ENCODE assay signal across 1 cellular context in the genomic region with DNA sequence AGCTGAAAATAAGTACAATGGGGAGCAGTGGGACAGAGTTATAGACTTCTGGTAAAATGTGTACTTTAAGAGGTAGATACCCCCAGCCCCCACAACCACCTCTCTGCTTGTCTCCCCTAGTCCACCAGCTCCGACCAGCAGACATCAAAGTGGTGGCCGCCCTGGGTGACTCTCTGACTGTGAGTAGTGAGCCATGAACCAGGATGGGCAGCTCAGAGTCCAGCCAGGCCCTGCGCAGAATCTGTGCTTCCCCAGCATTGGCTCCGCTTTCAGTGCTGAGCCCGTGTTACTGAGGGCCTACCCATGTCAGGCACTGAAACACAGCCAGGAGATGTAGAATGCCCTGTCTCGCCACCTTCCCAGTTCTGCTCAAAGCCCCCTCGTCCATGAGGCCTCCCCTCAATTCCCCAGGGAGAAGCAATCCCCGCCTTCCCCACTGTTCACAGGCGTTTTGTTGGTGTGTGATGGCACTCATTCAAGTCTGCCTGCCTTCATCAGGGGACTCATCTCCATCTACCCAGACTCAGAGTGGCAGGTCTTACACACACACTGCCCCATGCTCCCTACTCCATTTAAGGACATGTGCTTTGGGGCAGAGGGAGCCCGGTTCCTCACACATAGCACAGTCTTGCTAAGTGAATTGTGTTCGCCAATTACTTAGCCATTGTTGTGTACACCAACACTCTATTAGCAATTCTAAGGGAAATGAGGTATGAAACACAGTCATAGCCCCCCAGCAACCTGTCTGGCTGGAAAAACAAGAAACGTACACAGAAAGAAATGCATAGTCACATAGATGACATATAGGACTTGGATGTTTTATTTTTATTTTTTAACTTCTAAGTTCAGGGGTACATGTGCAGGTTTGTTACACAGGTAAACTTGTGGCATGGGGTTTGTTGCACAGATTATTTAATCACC.
TF ChIP-seq lines count a peak whose summit lies in the region.

No MANE protein-coding gene starts in this region.

TF ChIP-seq in WTC11, 78 proteins besides CTCF, POLR2A, EP300 and RAD21 (continued from another document):
- TF ChIP-seq, protein P1, sequence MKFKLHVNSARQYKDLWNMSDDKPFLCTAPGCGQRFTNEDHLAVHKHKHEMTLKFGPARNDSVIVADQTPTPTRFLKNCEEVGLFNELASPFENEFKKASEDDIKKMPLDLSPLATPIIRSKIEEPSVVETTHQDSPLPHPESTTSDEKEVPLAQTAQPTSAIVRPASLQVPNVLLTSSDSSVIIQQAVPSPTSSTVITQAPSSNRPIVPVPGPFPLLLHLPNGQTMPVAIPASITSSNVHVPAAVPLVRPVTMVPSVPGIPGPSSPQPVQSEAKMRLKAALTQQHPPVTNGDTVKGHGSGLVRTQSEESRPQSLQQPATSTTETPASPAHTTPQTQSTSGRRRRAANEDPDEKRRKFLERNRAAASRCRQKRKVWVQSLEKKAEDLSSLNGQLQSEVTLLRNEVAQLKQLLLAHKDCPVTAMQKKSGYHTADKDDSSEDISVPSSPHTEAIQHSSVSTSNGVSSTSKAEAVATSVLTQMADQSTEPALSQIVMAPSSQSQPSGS (CRISPR knock-in tag; IDR thresholded peaks at IDR 0.05; ENCODE audit: borderline replicate concordance, low read depth): no peak
- TF ChIP-seq, protein P2, sequence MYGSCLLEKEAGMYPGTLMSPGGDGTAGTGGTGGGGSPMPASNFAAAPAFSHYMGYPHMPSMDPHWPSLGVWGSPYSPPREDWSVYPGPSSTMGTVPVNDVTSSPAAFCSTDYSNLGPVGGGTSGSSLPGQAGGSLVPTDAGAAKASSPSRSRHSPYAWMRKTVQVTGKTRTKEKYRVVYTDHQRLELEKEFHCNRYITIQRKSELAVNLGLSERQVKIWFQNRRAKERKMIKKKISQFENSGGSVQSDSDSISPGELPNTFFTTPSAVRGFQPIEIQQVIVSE (CRISPR knock-in tag; IDR thresholded peaks at IDR 0.05; ENCODE audit: borderline replicate concordance): no peak
- TF ChIP-seq, protein P3, sequence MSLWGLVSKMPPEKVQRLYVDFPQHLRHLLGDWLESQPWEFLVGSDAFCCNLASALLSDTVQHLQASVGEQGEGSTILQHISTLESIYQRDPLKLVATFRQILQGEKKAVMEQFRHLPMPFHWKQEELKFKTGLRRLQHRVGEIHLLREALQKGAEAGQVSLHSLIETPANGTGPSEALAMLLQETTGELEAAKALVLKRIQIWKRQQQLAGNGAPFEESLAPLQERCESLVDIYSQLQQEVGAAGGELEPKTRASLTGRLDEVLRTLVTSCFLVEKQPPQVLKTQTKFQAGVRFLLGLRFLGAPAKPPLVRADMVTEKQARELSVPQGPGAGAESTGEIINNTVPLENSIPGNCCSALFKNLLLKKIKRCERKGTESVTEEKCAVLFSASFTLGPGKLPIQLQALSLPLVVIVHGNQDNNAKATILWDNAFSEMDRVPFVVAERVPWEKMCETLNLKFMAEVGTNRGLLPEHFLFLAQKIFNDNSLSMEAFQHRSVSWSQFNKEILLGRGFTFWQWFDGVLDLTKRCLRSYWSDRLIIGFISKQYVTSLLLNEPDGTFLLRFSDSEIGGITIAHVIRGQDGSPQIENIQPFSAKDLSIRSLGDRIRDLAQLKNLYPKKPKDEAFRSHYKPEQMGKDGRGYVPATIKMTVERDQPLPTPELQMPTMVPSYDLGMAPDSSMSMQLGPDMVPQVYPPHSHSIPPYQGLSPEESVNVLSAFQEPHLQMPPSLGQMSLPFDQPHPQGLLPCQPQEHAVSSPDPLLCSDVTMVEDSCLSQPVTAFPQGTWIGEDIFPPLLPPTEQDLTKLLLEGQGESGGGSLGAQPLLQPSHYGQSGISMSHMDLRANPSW (CRISPR knock-in tag; conservative IDR thresholded peaks at IDR 0.05; ENCODE audit: low read depth): no peak
- TF ChIP-seq, protein P4, sequence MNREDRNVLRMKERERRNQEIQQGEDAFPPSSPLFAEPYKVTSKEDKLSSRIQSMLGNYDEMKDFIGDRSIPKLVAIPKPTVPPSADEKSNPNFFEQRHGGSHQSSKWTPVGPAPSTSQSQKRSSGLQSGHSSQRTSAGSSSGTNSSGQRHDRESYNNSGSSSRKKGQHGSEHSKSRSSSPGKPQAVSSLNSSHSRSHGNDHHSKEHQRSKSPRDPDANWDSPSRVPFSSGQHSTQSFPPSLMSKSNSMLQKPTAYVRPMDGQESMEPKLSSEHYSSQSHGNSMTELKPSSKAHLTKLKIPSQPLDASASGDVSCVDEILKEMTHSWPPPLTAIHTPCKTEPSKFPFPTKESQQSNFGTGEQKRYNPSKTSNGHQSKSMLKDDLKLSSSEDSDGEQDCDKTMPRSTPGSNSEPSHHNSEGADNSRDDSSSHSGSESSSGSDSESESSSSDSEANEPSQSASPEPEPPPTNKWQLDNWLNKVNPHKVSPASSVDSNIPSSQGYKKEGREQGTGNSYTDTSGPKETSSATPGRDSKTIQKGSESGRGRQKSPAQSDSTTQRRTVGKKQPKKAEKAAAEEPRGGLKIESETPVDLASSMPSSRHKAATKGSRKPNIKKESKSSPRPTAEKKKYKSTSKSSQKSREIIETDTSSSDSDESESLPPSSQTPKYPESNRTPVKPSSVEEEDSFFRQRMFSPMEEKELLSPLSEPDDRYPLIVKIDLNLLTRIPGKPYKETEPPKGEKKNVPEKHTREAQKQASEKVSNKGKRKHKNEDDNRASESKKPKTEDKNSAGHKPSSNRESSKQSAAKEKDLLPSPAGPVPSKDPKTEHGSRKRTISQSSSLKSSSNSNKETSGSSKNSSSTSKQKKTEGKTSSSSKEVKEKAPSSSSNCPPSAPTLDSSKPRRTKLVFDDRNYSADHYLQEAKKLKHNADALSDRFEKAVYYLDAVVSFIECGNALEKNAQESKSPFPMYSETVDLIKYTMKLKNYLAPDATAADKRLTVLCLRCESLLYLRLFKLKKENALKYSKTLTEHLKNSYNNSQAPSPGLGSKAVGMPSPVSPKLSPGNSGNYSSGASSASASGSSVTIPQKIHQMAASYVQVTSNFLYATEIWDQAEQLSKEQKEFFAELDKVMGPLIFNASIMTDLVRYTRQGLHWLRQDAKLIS (CRISPR knock-in tag; IDR thresholded peaks at IDR 0.05; ENCODE audit: borderline replicate concordance): no peak
- no peak for TF ChIP-seq KAT7 (CRISPR knock-in tag; IDR thresholded peaks at IDR 0.05; ENCODE audit: borderline replicate concordance)
- TF ChIP-seq, protein P5, sequence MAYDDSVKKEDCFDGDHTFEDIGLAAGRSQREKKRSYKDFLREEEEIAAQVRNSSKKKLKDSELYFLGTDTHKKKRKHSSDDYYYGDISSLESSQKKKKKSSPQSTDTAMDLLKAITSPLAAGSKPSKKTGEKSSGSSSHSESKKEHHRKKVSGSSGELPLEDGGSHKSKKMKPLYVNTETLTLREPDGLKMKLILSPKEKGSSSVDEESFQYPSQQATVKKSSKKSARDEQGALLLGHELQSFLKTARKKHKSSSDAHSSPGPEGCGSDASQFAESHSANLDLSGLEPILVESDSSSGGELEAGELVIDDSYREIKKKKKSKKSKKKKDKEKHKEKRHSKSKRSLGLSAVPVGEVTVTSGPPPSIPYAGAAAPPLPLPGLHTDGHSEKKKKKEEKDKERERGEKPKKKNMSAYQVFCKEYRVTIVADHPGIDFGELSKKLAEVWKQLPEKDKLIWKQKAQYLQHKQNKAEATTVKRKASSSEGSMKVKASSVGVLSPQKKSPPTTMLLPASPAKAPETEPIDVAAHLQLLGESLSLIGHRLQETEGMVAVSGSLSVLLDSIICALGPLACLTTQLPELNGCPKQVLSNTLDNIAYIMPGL (CRISPR knock-in tag; IDR thresholded peaks at IDR 0.05): no peak
- TF ChIP-seq ZNF317 (CRISPR knock-in tag; IDR thresholded peaks at IDR 0.05; ENCODE audit: borderline replicate concordance, low read depth): no peak
- TF ChIP-seq, protein P6, sequence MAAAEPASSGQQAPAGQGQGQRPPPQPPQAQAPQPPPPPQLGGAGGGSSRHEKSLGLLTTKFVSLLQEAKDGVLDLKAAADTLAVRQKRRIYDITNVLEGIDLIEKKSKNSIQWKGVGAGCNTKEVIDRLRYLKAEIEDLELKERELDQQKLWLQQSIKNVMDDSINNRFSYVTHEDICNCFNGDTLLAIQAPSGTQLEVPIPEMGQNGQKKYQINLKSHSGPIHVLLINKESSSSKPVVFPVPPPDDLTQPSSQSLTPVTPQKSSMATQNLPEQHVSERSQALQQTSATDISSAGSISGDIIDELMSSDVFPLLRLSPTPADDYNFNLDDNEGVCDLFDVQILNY (CRISPR knock-in tag; IDR thresholded peaks at IDR 0.05): no peak
- no peak for TF ChIP-seq SMAD3 (CRISPR knock-in tag; IDR thresholded peaks at IDR 0.05; ENCODE audit: borderline replicate concordance)
- no peak for TF ChIP-seq RELA (CRISPR knock-in tag; IDR thresholded peaks at IDR 0.05; ENCODE audit: borderline replicate concordance)
- TF ChIP-seq ZNF138 (CRISPR knock-in tag; conservative IDR thresholded peaks at IDR 0.05): no peak
